16 cellular contexts compared by ENCODE assay signal in genomic region chr21:26982767-26983166, GRCh38. TPM values are rescaled to one million over a fixed set of nuclear protein-coding genes. Genes with fewer than 3 reads are reported as not detected.
DNase-seq lines count a peak whose midpoint lies in the region; TF ChIP-seq lines count a peak whose summit lies in the region.
"Had no signal": no experiment of that assay in that cellular context is flagged by ENCODE, and none has a peak within 500 bp of the region (broad histone marks: within the 10 kb centered on the region; RNA-seq: fewer than 3 reads in every experiment).

No MANE protein-coding gene starts in this region.

- no peak overlapping the region for H3K4me2 ChIP-seq in SU-DHL-6 (ENCODE audit: low read depth, low read length, poor library complexity, severe bottlenecking)

- no peaks in the 10 kb centered on the region for H3K36me3 ChIP-seq in SU-DHL-6 (ENCODE audit: low read length)
- H3K36me3 ChIP-seq: gastrocnemius medialis had no signal

- H2AFZ ChIP-seq in SU-DHL-6 (ENCODE audit: low read depth, low read length, severe bottlenecking) = peak overlapping the region; percentile 4

- no peaks in the 10 kb centered on the region for H3K27me3 ChIP-seq in SU-DHL-6 (ENCODE audit: low read length)
- H3K27me3 ChIP-seq: gastrocnemius medialis had no signal

- no peak overlapping the region for H3K4me3 Mint-ChIP-seq in glutamatergic neuron (ENCODE audit: unreplicated experiment)
- H3K4me3 Mint-ChIP-seq: activated naive CD8-positive, alpha-beta T cell treated with anti-CD3 and anti-CD28 coated beads for 36 hours had no signal

- no peaks in the 10 kb centered on the region for H3F3A ChIP-seq in SU-DHL-6 (ENCODE audit: insufficient read depth)

- DNase-seq in AG08395 (ENCODE audit: low spot score) (peak; percentile 11), HS-5 (ENCODE audit: low read depth) (peak; percentile 24), fibroblast of the aortic adventitia (ENCODE audit: low read depth) (peak; percentile 51), NCI-H524 treated with DMSO at 0.1 percent for 48 hours (lab: John Stamatoyannopoulos, UW) (no peak), amygdala (lab: John Stamatoyannopoulos, UW) (no peak), glutamatergic neuron (no peak)
- DNase-seq in stimulated activated CD4-positive, alpha-beta T cell treated with anti-CD3 and anti-CD28 coated beads, Interleukin-15, amount 100 ng/mL, for 24 hours = no peak
- DNase-seq: activated CD8-positive, alpha-beta memory T cell treated with anti-CD3 and anti-CD28 coated beads, Interleukin-2, amount 50 U/mL, for 4 hours; activated naive CD8-positive, alpha-beta T cell treated with anti-CD3 and anti-CD28 coated beads for 36 hours; gastrocnemius medialis; NCI-H1105 treated with DMSO at 0.1 percent for 48 hours; NCI-H510A treated with DMSO at 0.1 percent for 48 hours; psoas muscle; stimulated activated CD4-positive, alpha-beta T cell treated with anti-CD3 and anti-CD28 coated beads, Interleukin-1b, Interleukin-23, amount 100 ng/mL, for 48 hours had no signal

- H3K79me2 ChIP-seq in SU-DHL-6 (ENCODE audit: insufficient read depth, low read length) = no peaks in the 10 kb centered on the region

- no peaks in the 10 kb centered on the region for H4K20me1 ChIP-seq in SU-DHL-6 (ENCODE audit: low read depth, low read length)

- H3K9ac ChIP-seq in SU-DHL-6 (ENCODE audit: low read length) = no peak overlapping the region

- no peaks in the 10 kb centered on the region for H3K9me3 Mint-ChIP-seq in glutamatergic neuron (ENCODE audit: unreplicated experiment)

- no peaks in the 10 kb centered on the region for H3K4me1 Mint-ChIP-seq in glutamatergic neuron (ENCODE audit: low read depth, unreplicated experiment)
- H3K4me1 Mint-ChIP-seq: activated naive CD8-positive, alpha-beta T cell treated with anti-CD3 and anti-CD28 coated beads for 36 hours had no signal

- peaks cover 5% of the 10 kb centered on the region for H3K36me3 Mint-ChIP-seq in glutamatergic neuron (ENCODE audit: unreplicated experiment)
- H3K36me3 Mint-ChIP-seq: activated naive CD8-positive, alpha-beta T cell treated with anti-CD3 and anti-CD28 coated beads for 36 hours had no signal

- TF ChIP-seq CTCF in SU-DHL-6 (IDR thresholded peaks at IDR 0.05; ENCODE audit: insufficient read depth, low read length, poor library complexity, severe bottlenecking) (no peak), fibroblast of the aortic adventitia (IDR thresholded peaks at IDR 0.05; ENCODE audit: insufficient read depth, low read length) (no peak), glutamatergic neuron (IDR thresholded peaks at IDR 0.05; ENCODE audit: partially characterized antibody, unreplicated experiment) (no peak)

- no peak overlapping the region for H3K27ac Mint-ChIP-seq in glutamatergic neuron (ENCODE audit: unreplicated experiment)
- H3K27ac Mint-ChIP-seq: activated naive CD8-positive, alpha-beta T cell treated with anti-CD3 and anti-CD28 coated beads for 36 hours had no signal

- H3K27ac ChIP-seq in SU-DHL-6 (ENCODE audit: low read depth, low read length) = no peak overlapping the region
- H3K27ac ChIP-seq: coronary artery, gastrocnemius medialis, psoas muscle had no signal

- no peaks in the 10 kb centered on the region for H3K9me2 ChIP-seq in SU-DHL-6 (replicated peaks; ENCODE audit: insufficient read depth, low read length)

- no peak overlapping the region for H3K4me3 ChIP-seq in SU-DHL-6 (ENCODE audit: insufficient read depth, low read length, poor library complexity, severe bottlenecking)
- no peak overlapping the region for H3K4me3 ChIP-seq in fibroblast of the aortic adventitia (ENCODE audit: low read depth, low read length)
- H3K4me3 ChIP-seq: coronary artery, gastrocnemius medialis, psoas muscle had no signal

- peaks cover 1% of the 10 kb centered on the region for H3K27me3 Mint-ChIP-seq in glutamatergic neuron (ENCODE audit: unreplicated experiment)
- H3K27me3 Mint-ChIP-seq: activated naive CD8-positive, alpha-beta T cell treated with anti-CD3 and anti-CD28 coated beads for 36 hours had no signal

- 0 out of 2 replicates have a peak, but pooled peaks cover 7% of the 10 kb centered on the region for H3K9me3 ChIP-seq in SU-DHL-6 (ENCODE audit: insufficient read depth, low read length)

RNA-seq across cellular contexts. Expression of gene ADAMTS5, which starts 15.9 kb away (rescaled TPM):
- total RNA-seq in fibroblast of the aortic adventitia (ENCODE audit: low replicate concordance) = 4.6 and 24.0 TPM in 2 replicates
- 22.5 TPM for total RNA-seq in glutamatergic neuron (ENCODE audit: unreplicated experiment)
- total RNA-seq: activated naive CD8-positive, alpha-beta T cell treated with anti-CD3 and anti-CD28 coated beads for 36 hours had no signal

Comparison
In these comparisons a context has a peak if more than half of its experiments do, and no peak if none do; other contexts are left out.
1. DNase-seq: peak in AG08395 (single experiment), HS-5 (single experiment) and fibroblast of the aortic adventitia (single experiment); none in NCI-H524 treated with DMSO at 0.1 percent for 48 hours (single experiment), stimulated activated CD4-positive, alpha-beta T cell treated with anti-CD3 and anti-CD28 coated beads, Interleukin-15, amount 100 ng/mL, for 24 hours (single experiment), amygdala (0 of 56) and glutamatergic neuron (single experiment).